In genomic region chr11:1456596-1457325, GRCh38 we compare ENCODE assay signal across 25 cellular contexts.
"Had no signal": no experiment of that assay in that cellular context is flagged by ENCODE, and none has a peak within 500 bp of the region (broad histone marks: within the 10 kb centered on the region; RNA-seq: fewer than 3 reads in every experiment).

No MANE protein-coding gene starts in this region.

- H3K4me3 ChIP-seq: lower lobe of right lung, pancreas, prostate gland, sigmoid colon, spleen, suprapubic skin, thoracic aorta, tibial artery, uterus had no signal

- H3K9me3 ChIP-seq: lower lobe of right lung, pancreas, prostate gland, sigmoid colon, spleen, suprapubic skin, thoracic aorta, tibial artery, uterus had no signal

- H3K27ac Mint-ChIP-seq: mesothelial cell of epicardium; naive thymus-derived CD4-positive, alpha-beta T cell; natural killer cell treated with Interleukin-12 subunit alpha and Interleukin-12 subunit beta and Interleukin-15 and Interleukin-18, amount 100 ng/mL, for 72 hours; stimulated activated memory B cell treated with anti-CD40 and anti-IgM and Interleukin-4, amounts not matched to agents 10 μg/mL and 1 μg/mL and 100 μg/mL, for 72 hours had no signal

- H3K9me3 Mint-ChIP-seq: mesothelial cell of epicardium; naive thymus-derived CD4-positive, alpha-beta T cell; natural killer cell treated with Interleukin-12 subunit alpha and Interleukin-12 subunit beta and Interleukin-15 and Interleukin-18, amount 100 ng/mL, for 72 hours; stimulated activated memory B cell treated with anti-CD40 and anti-IgM and Interleukin-4, amounts not matched to agents 10 μg/mL and 1 μg/mL and 100 μg/mL, for 72 hours had no signal

- H3K27ac ChIP-seq: lower lobe of right lung, pancreas, prostate gland, spleen, suprapubic skin, thoracic aorta had no signal

- H3K27me3 Mint-ChIP-seq: naive thymus-derived CD4-positive, alpha-beta T cell; natural killer cell treated with Interleukin-12 subunit alpha and Interleukin-12 subunit beta and Interleukin-15 and Interleukin-18, amount 100 ng/mL, for 72 hours; stimulated activated memory B cell treated with anti-CD40 and anti-IgM and Interleukin-4, amounts not matched to agents 10 μg/mL and 1 μg/mL and 100 μg/mL, for 72 hours had no signal

- DNase-seq: hippocampal formation; kidney glomerular epithelial cell; left cardiac atrium; lower lobe of right lung; mesendoderm; naive thymus-derived CD4-positive, alpha-beta T cell; nucleus accumbens; posterior cingulate gyrus; retina; sigmoid colon; spleen; stimulated activated CD4-positive, alpha-beta T cell treated with anti-CD3 and anti-CD28 coated beads, Interleukin-4, amount 100 ng/mL, for 4 hours; stimulated activated CD8-positive, alpha-beta memory T cell treated with anti-CD3 and anti-CD28 coated beads, Interleukin-4, amount 100 ng/mL, for 48 hours; stimulated activated naive CD4-positive, alpha-beta T cell treated with Interleukin-2 at 50 U/mL for 16 hours; tibial artery; uterus had no signal

- H3K4me1 ChIP-seq: pancreas had no signal

- H3K27me3 ChIP-seq: pancreas, sigmoid colon, uterus had no signal

- ATAC-seq: left cardiac atrium; left lobe of liver; naive thymus-derived CD4-positive, alpha-beta T cell; natural killer cell treated with Interleukin-12 subunit alpha and Interleukin-12 subunit beta and Interleukin-15 and Interleukin-18, amount 100 ng/mL, for 72 hours; right cardiac atrium; stimulated activated memory B cell treated with anti-CD40 and anti-IgM and Interleukin-4, amounts not matched to agents 10 μg/mL and 1 μg/mL and 100 μg/mL, for 72 hours had no signal

- H3K4me3 Mint-ChIP-seq: mesothelial cell of epicardium; naive thymus-derived CD4-positive, alpha-beta T cell; natural killer cell treated with Interleukin-12 subunit alpha and Interleukin-12 subunit beta and Interleukin-15 and Interleukin-18, amount 100 ng/mL, for 72 hours; stimulated activated memory B cell treated with anti-CD40 and anti-IgM and Interleukin-4, amounts not matched to agents 10 μg/mL and 1 μg/mL and 100 μg/mL, for 72 hours had no signal

- H3K36me3 ChIP-seq: lower lobe of right lung, prostate gland, sigmoid colon, suprapubic skin, thoracic aorta, uterus had no signal
